28 cellular contexts compared by ENCODE assay signal in the genomic region with DNA sequence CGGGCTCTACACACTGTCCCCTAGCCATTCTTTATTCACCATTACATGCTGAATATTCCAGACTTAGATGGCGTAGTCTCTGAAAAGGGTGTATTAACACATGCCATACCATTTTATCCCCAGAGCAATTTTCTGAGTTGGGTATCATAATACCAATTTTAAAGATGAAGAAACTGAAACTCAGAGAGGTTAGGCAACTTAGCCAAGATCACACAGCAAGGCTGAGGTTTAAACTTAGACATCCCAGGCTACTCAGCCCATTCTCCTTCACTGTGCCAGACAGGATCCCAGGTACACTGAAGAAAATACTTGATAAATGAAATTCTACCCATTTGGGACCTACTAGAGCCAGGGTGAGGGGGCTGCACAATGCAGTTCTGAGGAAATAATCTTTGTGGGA.
"Had no signal": no experiment of that assay in that cellular context is flagged by ENCODE, and none has a peak within 500 bp of the region (broad histone marks: within the 10 kb centered on the region; RNA-seq: fewer than 3 reads in every experiment).

No MANE protein-coding gene starts in this region.

- H3K27ac Mint-ChIP-seq: dendritic cell treated with granulocyte-macrophage colony-stimulating factor and Interleukin-4, amounts not matched to agents 40 ng/mL and 50 ng/mL, for 4 days; effector memory CD8-positive, alpha-beta T cell; endodermal cell had no signal

- H3K4me3 ChIP-seq: colonic mucosa, coronary artery, dorsolateral prefrontal cortex, esophagus muscularis mucosa, esophagus squamous epithelium, gastrocnemius medialis, gastroesophageal sphincter, heart left ventricle, heart right ventricle had no signal

- DNase-seq: colonic mucosa; cortex of kidney; dermis blood vessel endothelial cell; dorsolateral prefrontal cortex; effector CD4-positive, alpha-beta T cell; effector CD8-positive, alpha-beta T cell; effector memory CD4-positive, alpha-beta T cell; effector memory CD8-positive, alpha-beta T cell; endodermal cell; erythroblast; esophagus squamous epithelium; foreskin fibroblast; foreskin keratinocyte; foreskin melanocyte; gastrocnemius medialis; glutamatergic neuron; head of caudate nucleus; heart left ventricle; heart right ventricle had no signal

- H3K27ac ChIP-seq: colonic mucosa, coronary artery, dorsolateral prefrontal cortex, epithelial cell of prostate, esophagus muscularis mucosa, esophagus squamous epithelium, foreskin keratinocyte, gastrocnemius medialis, gastroesophageal sphincter, heart left ventricle, heart right ventricle had no signal

- H3K36me3 ChIP-seq: colonic mucosa, esophagus muscularis mucosa, esophagus squamous epithelium, gastrocnemius medialis, gastroesophageal sphincter, heart left ventricle, heart right ventricle had no signal

- ATAC-seq: effector memory CD8-positive, alpha-beta T cell; esophagus mucosa; foreskin keratinocyte; gastrocnemius medialis; gastroesophageal sphincter; heart left ventricle; heart right ventricle had no signal

- H3K27me3 ChIP-seq: colonic mucosa, esophagus muscularis mucosa, esophagus squamous epithelium, foreskin keratinocyte, gastroesophageal sphincter had no signal

- H3K4me1 ChIP-seq: colonic mucosa, esophagus muscularis mucosa, esophagus squamous epithelium, foreskin keratinocyte, gastroesophageal sphincter, heart left ventricle, heart right ventricle had no signal

- H3K4me3 Mint-ChIP-seq: dendritic cell treated with granulocyte-macrophage colony-stimulating factor and Interleukin-4, amounts not matched to agents 40 ng/mL and 50 ng/mL, for 4 days; effector memory CD8-positive, alpha-beta T cell; endodermal cell had no signal

- H3K9me3 Mint-ChIP-seq: dendritic cell treated with granulocyte-macrophage colony-stimulating factor and Interleukin-4, amounts not matched to agents 40 ng/mL and 50 ng/mL, for 4 days; effector memory CD8-positive, alpha-beta T cell; endodermal cell had no signal

- FAIRE-seq: endometrium, endothelial cell of umbilical vein, frontal cortex had no signal

- H3K9me3 ChIP-seq: colonic mucosa, esophagus muscularis mucosa, esophagus squamous epithelium, gastrocnemius medialis, gastroesophageal sphincter, heart left ventricle, heart right ventricle had no signal

- H3K4me1 Mint-ChIP-seq: endodermal cell had no signal
